10 cellular contexts compared by ENCODE assay signal in the genomic region with DNA sequence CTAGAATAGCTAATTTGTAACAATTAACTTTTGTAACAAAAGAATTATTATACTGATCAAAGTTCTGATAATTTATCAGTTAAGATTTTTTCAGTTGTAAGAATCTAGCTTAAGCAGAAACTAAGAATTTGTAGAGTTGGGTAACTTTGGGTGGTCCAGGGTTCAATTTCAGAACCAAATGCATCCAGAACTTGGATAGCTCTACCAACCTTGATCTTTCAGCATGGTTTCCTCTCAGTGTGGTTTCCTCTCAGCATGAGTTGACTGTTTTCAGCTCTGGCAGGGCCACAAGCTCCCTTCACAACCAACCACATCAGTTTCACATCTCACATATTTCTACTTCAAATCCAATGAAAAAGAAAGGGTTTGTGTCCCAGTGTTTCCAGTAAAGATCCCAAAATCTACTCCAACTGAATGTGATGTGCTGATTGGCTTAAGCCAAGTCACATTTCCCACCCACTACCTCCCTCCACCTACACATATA. TPM values are rescaled to one million over a fixed set of nuclear protein-coding genes. Genes with fewer than 3 reads are reported as not detected.
DNase-seq lines count a peak whose midpoint lies in the region; ATAC-seq and TF ChIP-seq lines count a peak whose summit lies in the region.
"Had no signal": no experiment of that assay in that cellular context is flagged by ENCODE, and none has a peak within 500 bp of the region (broad histone marks: within the 10 kb centered on the region; RNA-seq: fewer than 3 reads in every experiment).

No MANE protein-coding gene starts in this region.

- no peak overlapping the region for H3K4me3 ChIP-seq in CD4-positive, alpha-beta memory T cell (ENCODE audit: low read length in 2 of 2)
- no peak overlapping the region for H3K4me3 ChIP-seq in left lung

- H3K27ac ChIP-seq in CD4-positive, alpha-beta memory T cell (ENCODE audit: low read depth, low read length) = no peak overlapping the region
- peak overlapping the region; percentile 11 to 15 for H3K27ac ChIP-seq in left lung

- peaks cover 58% of the 10 kb centered on the region for H3K4me1 ChIP-seq in CD4-positive, alpha-beta memory T cell (ENCODE audit: insufficient read depth, low read length)
- peaks cover 8 to 42% of the 10 kb centered on the region in 2 donors for H3K4me1 ChIP-seq in left lung

- H3K9me3 Mint-ChIP-seq in CD4-positive, alpha-beta memory T cell = peaks cover 0 to 9% (median 4%) of the 10 kb centered on the region in 8 donors
- H3K9me3 Mint-ChIP-seq in T-helper 2 cell treated with Interferon-gamma antibody and Interleukin-4, amounts not matched to agents 5 μg/mL and 100 μg/mL, for 36 hours = peaks cover 11% of the 10 kb centered on the region
- H3K9me3 Mint-ChIP-seq: WTC11 had no signal

- H3K27me3 Mint-ChIP-seq in CD4-positive, alpha-beta memory T cell = no peaks in the 10 kb centered on the region
- H3K27me3 Mint-ChIP-seq in T-helper 2 cell treated with Interferon-gamma antibody and Interleukin-4, amounts not matched to agents 5 μg/mL and 100 μg/mL, for 36 hours (ENCODE audit: low read depth) = no peaks in the 10 kb centered on the region

- TF ChIP-seq CTCF in left lung (IDR thresholded peaks at IDR 0.05) = no peak

- CTCF ChIA-PET in CD4-positive, alpha-beta memory T cell (lab: Charles Lee; ENCODE audit: partially characterized antibody) = interaction anchor here (0.7 to 10.8 kb wide), 15 partner anchors 8 to 247 kb away, joined by 3 to 138 read pairs (median 5); no protein-coding TSS in a partner anchor

- H3K27ac Mint-ChIP-seq in CD4-positive, alpha-beta memory T cell = peak overlapping the region in 5 of 7 donors; percentile 48 to 100 (median 76)
- peak overlapping the region; percentile 69 for H3K27ac Mint-ChIP-seq in T-helper 2 cell treated with Interferon-gamma antibody and Interleukin-4, amounts not matched to agents 5 μg/mL and 100 μg/mL, for 36 hours
- H3K27ac Mint-ChIP-seq: WTC11 had no signal

- DNase-seq in CD4-positive, alpha-beta memory T cell = peak in 1 of 5 donors; percentile 38
- peak; percentile 38 for DNase-seq in T-helper 2 cell treated with Interferon-gamma antibody and Interleukin-4, amounts not matched to agents 5 μg/mL and 100 μg/mL, for 36 hours (ENCODE audit: low spot score)
- DNase-seq in left lung = no peak
- DNase-seq in NCI-H526 (lab: John Stamatoyannopoulos, UW) = no peak
- DNase-seq in NCI-H1048 (lab: John Stamatoyannopoulos, UW) = no peak
- DNase-seq in NCI-H1105 (lab: John Stamatoyannopoulos, UW) = no peak
- DNase-seq: effector CD8-positive, alpha-beta T cell; NCI-H2171 treated with DMSO at 0.1 percent for 48 hours had no signal

- peaks cover 50 to 80% (median 60%) of the 10 kb centered on the region in 4 donors for H3K4me1 Mint-ChIP-seq in CD4-positive, alpha-beta memory T cell
- H3K4me1 Mint-ChIP-seq in T-helper 2 cell treated with Interferon-gamma antibody and Interleukin-4, amounts not matched to agents 5 μg/mL and 100 μg/mL, for 36 hours (ENCODE audit: low read depth) = peaks cover 53% of the 10 kb centered on the region

- intact Hi-C loops in CD4-positive, alpha-beta memory T cell (cut with micrococcal nuclease) = loop anchor here (2.0 kb wide), 1 partner anchor 14 kb away; no protein-coding TSS in a partner anchor
- intact Hi-C loops in left lung (cut with DNase I) = loop anchor here in 1 of 2 donors (5.0 kb wide), 1 partner anchor 50 kb away; no protein-coding TSS in a partner anchor

- POLR2A ChIA-PET in CD4-positive, alpha-beta memory T cell (lab: Charles Lee; ENCODE audit: partially characterized antibody) = interaction anchor here (0.7 to 1.3 kb wide), 12 partner anchors 9 to 1125 kb away, joined by 3 to 12 read pairs (median 3); no protein-coding TSS in a partner anchor

- peaks cover 0 to 14% of the 10 kb centered on the region in 2 donors for H3K36me3 Mint-ChIP-seq in CD4-positive, alpha-beta memory T cell
- peaks cover 30% of the 10 kb centered on the region for H3K36me3 Mint-ChIP-seq in T-helper 2 cell treated with Interferon-gamma antibody and Interleukin-4, amounts not matched to agents 5 μg/mL and 100 μg/mL, for 36 hours (ENCODE audit: low read depth)
- H3K36me3 Mint-ChIP-seq: WTC11 had no signal

- peak; percentile 19 for ATAC-seq in GM18867 (IDR thresholded peaks at IDR 0.05; ENCODE audit: unreplicated experiment)
- ATAC-seq in left lung = no peak
- ATAC-seq: WTC11 had no signal

- no peaks in the 10 kb centered on the region for H3K9me3 ChIP-seq in CD4-positive, alpha-beta memory T cell (ENCODE audit: control insufficient read depth in 1 of 2, low read length in 2 of 2)
- H3K9me3 ChIP-seq in left lung = no peaks in the 10 kb centered on the region

- H3K36me3 ChIP-seq in CD4-positive, alpha-beta memory T cell (ENCODE audit: insufficient read depth, low read length) = no peaks in the 10 kb centered on the region
- H3K36me3 ChIP-seq in left lung = no peaks in the 10 kb centered on the region

- peak overlapping the region in 5 of 8 donors; percentile 27 to 56 (median 44) for H3K4me3 Mint-ChIP-seq in CD4-positive, alpha-beta memory T cell
- peak overlapping the region; percentile 42 for H3K4me3 Mint-ChIP-seq in T-helper 2 cell treated with Interferon-gamma antibody and Interleukin-4, amounts not matched to agents 5 μg/mL and 100 μg/mL, for 36 hours
- H3K4me3 Mint-ChIP-seq: WTC11 had no signal

- H3K27me3 ChIP-seq in CD4-positive, alpha-beta memory T cell (ENCODE audit: insufficient read depth, low read length) = no peaks in the 10 kb centered on the region
- no peaks in the 10 kb centered on the region for H3K27me3 ChIP-seq in left lung

RNA-seq across cellular contexts. Expression of gene FAS, which starts 3.3 kb away (rescaled TPM):
- 10 to 100 TPM; 42.4 to 44.2 TPM for total RNA-seq in CD4-positive, alpha-beta memory T cell
- polyA plus RNA-seq in CD4-positive, alpha-beta memory T cell = 10 to 100 TPM; 50.6 to 80.6 TPM
- 10 to 100 TPM; 47.1 to 76.4 TPM for total RNA-seq in left lung

RNA-seq across cellular contexts. Expression of gene ACTA2, which starts 34.7 kb away (rescaled TPM):
- total RNA-seq in CD4-positive, alpha-beta memory T cell = 10 to 100 TPM in 1 of 2 experiments, 1 to 10 TPM in 1; 9.1 to 13.2 TPM
- 10 to 100 TPM; 10.6 to 12.5 TPM for polyA plus RNA-seq in CD4-positive, alpha-beta memory T cell
- 100 to 1,000 TPM; 472 to 558 TPM for total RNA-seq in left lung

Comparison
In these comparisons a context has a peak if more than half of its experiments do, and no peak if none do; other contexts are left out.
1. RNA of gene ACTA2, which starts 34.7 kb away (total RNA-seq): 472 to 558 TPM in left lung; 9.1 to 13.2 TPM in CD4-positive, alpha-beta memory T cell; every median in the first group is over 10 times any median in the second.